In genomic region chr1:180229483-180230415, GRCh38 we compare ENCODE assay signal across 9 cellular contexts. TPM values are rescaled to one million over a fixed set of nuclear protein-coding genes. Genes with fewer than 3 reads are reported as not detected.
A peak's percentile ranks its signal among the peaks of the same experiment; 100 is the strongest.
DNase-seq lines count a peak whose midpoint lies in the region; TF ChIP-seq lines count a peak whose summit lies in the region.
"Had no signal": no experiment of that assay in that cellular context is flagged by ENCODE, and none has a peak within 500 bp of the region (broad histone marks: within the 10 kb centered on the region; RNA-seq: fewer than 3 reads in every experiment).

Gene LHX4 (plus strand): TSS chr1:180230264. CDS start chr1:180230530, 266 bp downstream.

- H3K27ac ChIP-seq in HUES48 (ENCODE audit: low read depth, low read length) (peak within 1 kb of the TSS; percentile 60), tibial artery (no peak within 1 kb of the TSS)

- H3K9me3 ChIP-seq in HUES48 (ENCODE audit: control insufficient read depth, insufficient read depth, low read length) = no peaks in the 10 kb centered on the region; the same call in 1 of the 2 replicates
- H3K9me3 ChIP-seq in tibial artery = no peaks in the 10 kb centered on the region

- H3K36me3 ChIP-seq in HUES48 (ENCODE audit: control insufficient read depth, insufficient read depth, low read length) (no peaks in the 10 kb centered on the region), tibial artery (no peaks in the 10 kb centered on the region)

- peak; percentile 66 for DNase-seq in activated effector memory CD4-positive, alpha-beta T cell treated with anti-CD3 and anti-CD28 coated beads, Interleukin-2, amount 50 U/mL, for 16 hours
- DNase-seq in activated effector memory CD4-positive, alpha-beta T cell treated with Interleukin-2 at 50 U/mL for 16 hours = no peak
- DNase-seq in SHP77 treated with DMSO at 0.1 percent for 48 hours (lab: John Stamatoyannopoulos, UW) (peak; percentile 16), choroid plexus epithelial cell (ENCODE audit: low read depth) (no peak), lower leg skin (ENCODE audit: low spot score in 2 of 2) (no peak), tibial artery (peak in 1 of 2 donors; percentile 61), SKM-1 (lab: John Stamatoyannopoulos, UW; ENCODE audit: unreplicated experiment) (no peak)

- peak within 1 kb of the TSS; percentile 70 for H3K4me3 ChIP-seq in HUES48 (ENCODE audit: low read depth, low read length)
- H3K4me3 ChIP-seq in choroid plexus epithelial cell (ENCODE audit: low read depth, low read length) = peak within 1 kb of the TSS; percentile 52
- H3K4me3 ChIP-seq in lower leg skin (ENCODE audit: low read depth, poor library complexity, severe bottlenecking) = peak within 1 kb of the TSS; percentile 37
- peak within 1 kb of the TSS; percentile 47 to 58 for H3K4me3 ChIP-seq in tibial artery

- TF ChIP-seq CTCF in choroid plexus epithelial cell (conservative IDR thresholded peaks at IDR 0.05; ENCODE audit: low read depth, low read length) = no peak
- TF ChIP-seq CTCF in lower leg skin (IDR thresholded peaks at IDR 0.05) = no peak
- TF ChIP-seq CTCF in tibial artery (IDR thresholded peaks at IDR 0.05) = no peak

- intact Hi-C loops in lower leg skin (cut with DNase I; ENCODE audit: low total_unique reads) = no loop called here
- intact Hi-C loops in tibial artery (cut with DNase I; ENCODE audit: low total_unique reads) = no loop called here

- H3K27me3 ChIP-seq in HUES48 (ENCODE audit: control insufficient read depth, insufficient read depth, low read length) (peaks cover 88% of the 10 kb centered on the region), tibial artery (peaks cover 3 to 99% of the 10 kb centered on the region in 2 donors)

- peaks cover 30% of the 10 kb centered on the region for H3K4me1 ChIP-seq in HUES48 (ENCODE audit: control insufficient read depth, insufficient read depth, low read length)
- H3K4me1 ChIP-seq in tibial artery = peaks cover 0 to 53% (median 47%) of the 10 kb centered on the region in 4 donors

- WGBS in lower leg skin, 2 donors = 0 to 1% methylated on average over 73 to 86 of the region's 105 CpGs

- no peak for TF ChIP-seq POLR2A in lower leg skin (IDR thresholded peaks at IDR 0.05)

- peak within 1 kb of the TSS; percentile 69 for H3K9ac ChIP-seq in HUES48 (ENCODE audit: low read depth, low read length)

RNA-seq across cellular contexts. Expression of gene LHX4, which starts in this region (rescaled TPM):
- total RNA-seq in lower leg skin = under 1 TPM in 3 of 4 donors, not detected in 1; 0.08 to 0.32 (median 0.17) TPM
- total RNA-seq: dermis microvascular lymphatic vessel endothelial cell had no signal

Comparison
In these comparisons a context has a peak if more than half of its experiments do, and no peak if none do; other contexts are left out.
1. DNase-seq: peak in activated effector memory CD4-positive, alpha-beta T cell treated with anti-CD3 and anti-CD28 coated beads, Interleukin-2, amount 50 U/mL, for 16 hours (single experiment) and SHP77 treated with DMSO at 0.1 percent for 48 hours (single experiment); none in activated effector memory CD4-positive, alpha-beta T cell treated with Interleukin-2 at 50 U/mL for 16 hours (single experiment), choroid plexus epithelial cell (single experiment), lower leg skin (0 of 2) and SKM-1 (single experiment).
2. Peak in every context shown above with its lines, with median percentiles within 50 percentile points of each other: H3K4me3 ChIP-seq.